19 cellular contexts compared by ENCODE assay signal in genomic region chr19:32809754-32810153, GRCh38. TPM values are rescaled to one million over a fixed set of nuclear protein-coding genes. Genes with fewer than 3 reads are reported as not detected.
DNase-seq lines count a peak whose midpoint lies in the region; ATAC-seq and TF ChIP-seq lines count a peak whose summit lies in the region.
"Had no signal": no experiment of that assay in that cellular context is flagged by ENCODE, and none has a peak within 500 bp of the region (broad histone marks: within the 10 kb centered on the region; RNA-seq: fewer than 3 reads in every experiment).

No MANE protein-coding gene starts in this region.

- H3K4me3 Mint-ChIP-seq in CD4-positive, CD25-positive, alpha-beta regulatory T cell, result peak overlapping the region in 3 of 4 donors; percentile 20 to 82 (median 63)
- H3K4me3 Mint-ChIP-seq in CD8-positive, alpha-beta memory T cell, result peak overlapping the region in 1 of 7 donors; percentile 63
- H3K4me3 Mint-ChIP-seq: H9; T-helper 1 cell treated with Interleukin-12 subunit alpha and Interleukin-12 subunit beta and Interleukin-4 antibody, amounts not matched to agents 30 μg/mL and 1 μg/mL, for 36 hours had no signal

- no peaks in the 10 kb centered on the region for H3K36me3 ChIP-seq in CD4-positive, CD25-positive, alpha-beta regulatory T cell (ENCODE audit: control insufficient read depth, insufficient read depth, low read length)
- no peaks in the 10 kb centered on the region for H3K36me3 ChIP-seq in CD8-positive, alpha-beta memory T cell (ENCODE audit: insufficient read depth, low read length)
- no peaks in the 10 kb centered on the region for H3K36me3 ChIP-seq in PC-3 (ENCODE audit: low read depth, low read length)

- no peaks in the 10 kb centered on the region for H3K79me2 ChIP-seq in PC-3 (ENCODE audit: low read length)

- BruUV-seq in PC-3 (replicated peaks; lab: Mats Ljungman, UMichigan), result no TSS peak

- no peaks in the 10 kb centered on the region for H3F3A ChIP-seq in PC-3 (ENCODE audit: low read length, unreplicated experiment)

- peak overlapping the region; percentile 38; the same call in 1 of the 2 replicates for H2AFZ ChIP-seq in PC-3 (ENCODE audit: low read length)

- no peaks in the 10 kb centered on the region for H3K4me1 ChIP-seq in CD4-positive, CD25-positive, alpha-beta regulatory T cell (ENCODE audit: control insufficient read depth, insufficient read depth, low read length, poor library complexity, severe bottlenecking)
- H3K4me1 ChIP-seq in CD8-positive, alpha-beta memory T cell (ENCODE audit: insufficient read depth, low read length), result peaks cover 7% of the 10 kb centered on the region
- H3K4me1 ChIP-seq in PC-3 (ENCODE audit: insufficient read depth, low read length), result no peaks in the 10 kb centered on the region

- no peaks in the 10 kb centered on the region for H3K9me3 ChIP-seq in CD4-positive, CD25-positive, alpha-beta regulatory T cell (ENCODE audit: control insufficient read depth in 2 of 2, low read length in 2 of 2)
- no peaks in the 10 kb centered on the region for H3K9me3 ChIP-seq in CD8-positive, alpha-beta memory T cell (ENCODE audit: low read length)
- H3K9me3 ChIP-seq in PC-3 (ENCODE audit: low read length), result no peaks in the 10 kb centered on the region

- H3K9me2 ChIP-seq in PC-3 (replicated peaks; ENCODE audit: low read length), result no peaks in the 10 kb centered on the region

- H3K27ac ChIP-seq in CD4-positive, CD25-positive, alpha-beta regulatory T cell (ENCODE audit: insufficient read depth, low read length, poor library complexity, severe bottlenecking), result no peak overlapping the region
- H3K27ac ChIP-seq in CD8-positive, alpha-beta memory T cell (ENCODE audit: low read depth, low read length), result no peak overlapping the region
- H3K27ac ChIP-seq in PC-3 (ENCODE audit: low read length), result no peak overlapping the region
- H3K27ac ChIP-seq: KMS-11 had no signal

- H3K36me3 Mint-ChIP-seq in CD4-positive, CD25-positive, alpha-beta regulatory T cell, result no peaks in the 10 kb centered on the region
- H3K36me3 Mint-ChIP-seq in CD8-positive, alpha-beta memory T cell, result peaks cover 0 to 7% (median 0%) of the 10 kb centered on the region in 3 donors

- no peaks in the 10 kb centered on the region for H4K20me1 ChIP-seq in PC-3 (ENCODE audit: low read length)

- intact Hi-C loops in PC-3 (cut with micrococcal nuclease), result no loop called here

- peaks cover 9 to 30% (median 17%) of the 10 kb centered on the region in 4 donors for H3K4me1 Mint-ChIP-seq in CD4-positive, CD25-positive, alpha-beta regulatory T cell
- H3K4me1 Mint-ChIP-seq in CD8-positive, alpha-beta memory T cell, result peaks cover 17 to 34% (median 29%) of the 10 kb centered on the region in 3 donors

- ATAC-seq in CD4-positive, CD25-positive, alpha-beta regulatory T cell (ENCODE audit: low read depth in 2 of 2), result no peak
- ATAC-seq in PC-3 (no peak), GM18858 (IDR thresholded peaks at IDR 0.05; ENCODE audit: unreplicated experiment) (no peak), HG02571 (IDR thresholded peaks at IDR 0.05; ENCODE audit: unreplicated experiment) (no peak)

- H3K9me3 Mint-ChIP-seq in CD4-positive, CD25-positive, alpha-beta regulatory T cell, result no peaks in the 10 kb centered on the region
- H3K9me3 Mint-ChIP-seq in CD8-positive, alpha-beta memory T cell, result peaks cover 0 to 2% (median 0%) of the 10 kb centered on the region in 5 donors
- H3K9me3 Mint-ChIP-seq: H9; T-helper 1 cell treated with Interleukin-12 subunit alpha and Interleukin-12 subunit beta and Interleukin-4 antibody, amounts not matched to agents 30 μg/mL and 1 μg/mL, for 36 hours had no signal

- H3K27me3 Mint-ChIP-seq in CD4-positive, CD25-positive, alpha-beta regulatory T cell, result no peaks in the 10 kb centered on the region
- H3K27me3 Mint-ChIP-seq in CD8-positive, alpha-beta memory T cell, result peaks cover 0 to 4% of the 10 kb centered on the region in 2 donors

- no peaks in the 10 kb centered on the region for H3K27me3 ChIP-seq in CD4-positive, CD25-positive, alpha-beta regulatory T cell (ENCODE audit: control insufficient read depth, insufficient read depth, low read length)
- no peaks in the 10 kb centered on the region for H3K27me3 ChIP-seq in CD8-positive, alpha-beta memory T cell (ENCODE audit: insufficient read depth, low read length, poor library complexity, severe bottlenecking)
- no peaks in the 10 kb centered on the region for H3K27me3 ChIP-seq in PC-3 (ENCODE audit: low read length)

- H3K4me2 ChIP-seq in PC-3 (ENCODE audit: low read length), result 0 out of 2 replicates have a peak overlapping the region, but pooled peaks have one; percentile 26
- H3K4me2 ChIP-seq: KMS-11 had no signal

- DNase-seq in CD4-positive, CD25-positive, alpha-beta regulatory T cell, result no peak
- DNase-seq in CD8-positive, alpha-beta memory T cell, result no peak
- DNase-seq in PC-3 (no peak), fibroblast of the aortic adventitia (ENCODE audit: low read depth) (peak; percentile 1), NCI-H2107 treated with DMSO at 0.1 percent for 48 hours (lab: John Stamatoyannopoulos, UW; ENCODE audit: unreplicated experiment) (no peak)
- no peak for DNase-seq in stimulated activated CD4-positive, alpha-beta T cell treated with anti-CD3 and anti-CD28 coated beads, Interleukin-2, amount 100 ng/mL, for 24 hours
- DNase-seq: DMS153, H9, NCI-H1417 treated with DMSO at 0.1 percent for 48 hours, NCI-H2171 treated with DMSO at 0.1 percent for 48 hours, NCI-H82, SHP77 treated with DMSO at 0.1 percent for 48 hours had no signal

- POLR2A ChIA-PET in CD8-positive, alpha-beta memory T cell (lab: Charles Lee), result no interaction called here
- POLR2A ChIA-PET in PC-3 (lab: Charles Lee; ENCODE audit: unreplicated experiment), result no interaction called here

- no peak overlapping the region for H3K9ac ChIP-seq in PC-3 (ENCODE audit: low read length)
- H3K9ac ChIP-seq: KMS-11 had no signal

- peak overlapping the region in 2 of 3 donors; percentile 84 to 87 for H3K27ac Mint-ChIP-seq in CD4-positive, CD25-positive, alpha-beta regulatory T cell
- H3K27ac Mint-ChIP-seq in CD8-positive, alpha-beta memory T cell, result peak overlapping the region in 2 of 8 donors; percentile 16 to 68
- H3K27ac Mint-ChIP-seq: T-helper 1 cell treated with Interleukin-12 subunit alpha and Interleukin-12 subunit beta and Interleukin-4 antibody, amounts not matched to agents 30 μg/mL and 1 μg/mL, for 36 hours had no signal

- TF ChIP-seq CTCF in PC-3 (conservative IDR thresholded peaks at IDR 0.05; ENCODE audit: low read depth, low read length) (no peak), fibroblast of the aortic adventitia (IDR thresholded peaks at IDR 0.05; ENCODE audit: insufficient read depth, low read length) (no peak)

- H3K4me3 ChIP-seq in CD4-positive, CD25-positive, alpha-beta regulatory T cell (ENCODE audit: low read depth, low read length), result peak overlapping the region; percentile 48
- H3K4me3 ChIP-seq in CD8-positive, alpha-beta memory T cell (ENCODE audit: low read length), result peak overlapping the region; percentile 19
- H3K4me3 ChIP-seq in PC-3 (ENCODE audit: low read length) (no peak overlapping the region), fibroblast of the aortic adventitia (ENCODE audit: low read depth, low read length) (no peak overlapping the region)

- CTCF ChIA-PET in CD8-positive, alpha-beta memory T cell (lab: Charles Lee), result no interaction called here
- CTCF ChIA-PET in PC-3 (lab: Charles Lee), result no interaction called here

RNA-seq across cellular contexts. Expression of gene SLC7A9, which starts 59.8 kb away (rescaled TPM):
- total RNA-seq in CD4-positive, CD25-positive, alpha-beta regulatory T cell, result 0.32 TPM
- polyA plus RNA-seq in CD4-positive, CD25-positive, alpha-beta regulatory T cell, result not detected
- total RNA-seq in CD8-positive, alpha-beta memory T cell, result under 1 TPM; 0.24 to 0.28 TPM
- not detected for polyA plus RNA-seq in CD8-positive, alpha-beta memory T cell
- not detected in 2 replicates for total RNA-seq in PC-3 (2014; rRNA removed)
- total RNA-seq in fibroblast of the aortic adventitia (ENCODE audit: low replicate concordance), result not detected in 2 replicates
- total RNA-seq: H9, NCI-H460 had no signal
- polyA plus RNA-seq: AG04450, BJ had no signal

Comparison
In these comparisons a context has a peak if more than half of its experiments do, and no peak if none do; other contexts are left out.
1. H3K4me3 ChIP-seq: peak in CD4-positive, CD25-positive, alpha-beta regulatory T cell (single experiment) and CD8-positive, alpha-beta memory T cell (single experiment); none in PC-3 (single experiment) and fibroblast of the aortic adventitia (single experiment).